Comparison of ENCODE assay signal across 10 cellular contexts in the genomic region with DNA sequence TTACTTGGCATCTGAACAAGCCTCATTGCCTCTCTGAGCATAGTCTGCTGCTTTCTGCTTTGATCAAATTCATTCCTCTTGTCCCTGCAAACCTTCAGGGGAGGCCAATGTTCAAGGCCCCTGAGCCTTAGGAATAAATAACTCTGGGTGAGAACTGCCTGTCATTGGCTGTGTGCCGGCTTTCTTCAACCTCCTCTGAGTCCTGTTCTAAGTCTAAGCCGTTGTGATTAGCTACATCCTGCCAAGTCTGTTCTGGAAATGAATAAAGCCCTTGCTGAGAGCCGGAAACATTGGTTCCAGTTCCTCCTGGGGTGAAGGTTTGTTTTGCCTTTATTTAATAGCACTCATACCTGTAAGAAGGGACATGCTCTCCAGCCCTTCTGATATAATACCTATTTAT. TPM values are rescaled to one million over a fixed set of nuclear protein-coding genes. Genes with fewer than 3 reads are reported as not detected.
DNase-seq lines count a peak whose midpoint lies in the region; ATAC-seq, FAIRE-seq and TF ChIP-seq lines count a peak whose summit lies in the region.
"Had no signal": no experiment of that assay in that cellular context is flagged by ENCODE, and none has a peak within 500 bp of the region (broad histone marks: within the 10 kb centered on the region; RNA-seq: fewer than 3 reads in every experiment).

No MANE protein-coding gene starts in this region.

- peak overlapping the region in 3 of 5 experiments; percentile 62 to 75 (median 68) for H3K4me3 Mint-ChIP-seq in brain

- no peak for TF ChIP-seq CTCF in brain (conservative IDR thresholded peaks at IDR 0.05)
- TF ChIP-seq CTCF in liver (IDR thresholded peaks at IDR 0.05; ENCODE audit: low read depth, low read length, missing input control), result no peak
- TF ChIP-seq CTCF in transverse colon (IDR thresholded peaks at IDR 0.05), result no peak

- peak overlapping the region; percentile 69 to 97 (median 95) for H3K27ac Mint-ChIP-seq in brain

- no peaks in the 10 kb centered on the region for H3K9me3 ChIP-seq in liver (ENCODE audit: control insufficient read depth in 4 of 4, low read length in 3 of 4)
- H3K9me3 ChIP-seq in transverse colon, result no peaks in the 10 kb centered on the region

- peak; percentile 43 for ATAC-seq in HG03280 (IDR thresholded peaks at IDR 0.05; ENCODE audit: unreplicated experiment)
- ATAC-seq: Panc1 had no signal

- intact Hi-C loops in transverse colon (cut with DNase I; ENCODE audit: low total_unique reads), result no loop called here

- in situ Hi-C loops in transverse colon (cut with MboI; ENCODE audit: low pct_ligation_motif_present in 1 of 4, low pct_unique_long_range_greater_than_20kb in 1 of 4, low sequenced_read_pairs in 3 of 4), result no loop called here

- H3K27ac ChIP-seq in liver (ENCODE audit: low read depth in 1 of 2, low read length in 2 of 2) (peak overlapping the region in 1 of 2 donors; percentile 21), transverse colon (peak overlapping the region; percentile 57 to 83 (median 72))
- H3K27ac ChIP-seq: 22Rv1 had no signal

- no peak for TF ChIP-seq EP300 in transverse colon (IDR thresholded peaks at IDR 0.05; ENCODE audit: low read depth)

- H3K4me1 Mint-ChIP-seq in brain, result peaks cover 77% of the 10 kb centered on the region

- peaks cover 0 to under 1% (median 0%) of the 10 kb centered on the region in 4 donors for H3K36me3 ChIP-seq in liver (ENCODE audit: control insufficient read depth in 4 of 4, insufficient read depth in 3 of 4, low read depth in 1 of 4, low read length in 3 of 4)
- no peaks in the 10 kb centered on the region for H3K36me3 ChIP-seq in transverse colon

- no peaks in the 10 kb centered on the region for H3K9me3 Mint-ChIP-seq in brain

- DNase-seq in NCI-H146 (lab: John Stamatoyannopoulos, UW), result peak; percentile 9
- no peak for DNase-seq in NCI-H146 treated with DMSO at 0.1 percent for 48 hours (lab: John Stamatoyannopoulos, UW; ENCODE audit: unreplicated experiment)
- DNase-seq in transverse colon, result no peak
- DNase-seq in iPS-NIHi11 (ENCODE audit: low spot score), result no peak
- no peak for DNase-seq in HTR-8/SVneo (ENCODE audit: insufficient read length, low spot score)

- WGBS in liver, result 22% methylated on average over 3 of the region's 3 CpGs
- WGBS in transverse colon (ENCODE audit: low coverage in 1 of 2), 2 donors, result 0 to 7% methylated on average over 1 to 3 of the region's 3 CpGs

- no peaks in the 10 kb centered on the region for H3K27me3 ChIP-seq in liver (ENCODE audit: control insufficient read depth in 4 of 4, insufficient read depth in 4 of 4, low read length in 3 of 4)
- no peaks in the 10 kb centered on the region for H3K27me3 ChIP-seq in transverse colon

- H3K36me3 Mint-ChIP-seq in brain, result peaks cover 17% of the 10 kb centered on the region

- TF ChIP-seq RAD21 in liver (IDR thresholded peaks at IDR 0.05), result no peak

- H3K27me3 Mint-ChIP-seq in brain, result no peaks in the 10 kb centered on the region

- TF ChIP-seq POLR2A in transverse colon (IDR thresholded peaks at IDR 0.05), result no peak

- H3K4me3 ChIP-seq in liver (ENCODE audit: low read depth in 1 of 3, low read length in 3 of 3), result no peak overlapping the region
- peak overlapping the region in 1 of 4 donors; percentile 3 for H3K4me3 ChIP-seq in transverse colon

- no peak overlapping the region for H3K9ac ChIP-seq in liver (ENCODE audit: low read depth in 1 of 2, low read length in 2 of 2)

- H3K4me1 ChIP-seq in liver (ENCODE audit: control insufficient read depth in 4 of 4, insufficient read depth in 4 of 4, low read length in 3 of 4), result peaks cover 20 to 60% (median 34%) of the 10 kb centered on the region in 4 donors
- peaks cover 53 to 99% (median 89%) of the 10 kb centered on the region in 4 donors for H3K4me1 ChIP-seq in transverse colon

- no peak for FAIRE-seq in HTR-8/SVneo (lab: Jason Lieb, UNC)

TF ChIP-seq in liver, 16 proteins besides CTCF, POLR2A, EP300 and RAD21:
- TF ChIP-seq JUND (IDR thresholded peaks at IDR 0.05) (no peak), FOXA2 (IDR thresholded peaks at IDR 0.05) (no peak), FOXA1 (IDR thresholded peaks at IDR 0.05) (no peak), SP1 (IDR thresholded peaks at IDR 0.05) (peak; percentile 18), HNF4A (conservative IDR thresholded peaks at IDR 0.05) (peak in 1 of 2 donors; percentile 24), YY1 (IDR thresholded peaks at IDR 0.05) (no peak), NR2F2 (IDR thresholded peaks at IDR 0.05) (peak; percentile 58), HNF4G (IDR thresholded peaks at IDR 0.05) (no peak)
- TF ChIP-seq, protein P1, sequence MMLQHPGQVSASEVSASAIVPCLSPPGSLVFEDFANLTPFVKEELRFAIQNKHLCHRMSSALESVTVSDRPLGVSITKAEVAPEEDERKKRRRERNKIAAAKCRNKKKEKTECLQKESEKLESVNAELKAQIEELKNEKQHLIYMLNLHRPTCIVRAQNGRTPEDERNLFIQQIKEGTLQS (IDR thresholded peaks at IDR 0.05), result no peak
TF ChIP-seq in liver: peak in this region for 3.

RNA-seq across cellular contexts. Expression of a gene that starts 13.8 kb away (rescaled TPM):
- polyA plus RNA-seq in brain (ENCODE audit: insufficient read depth, low read depth, low replicate concordance), result 51.1 TPM
- total RNA-seq in liver, result 10 to 100 TPM; 17.1 to 31.0 TPM
- 10 to 100 TPM; 13.0 to 17.3 TPM for polyA plus RNA-seq in liver
- total RNA-seq in transverse colon, result 10 to 100 TPM; 20.9 to 50.5 (median 35.8) TPM

RNA-seq across cellular contexts. Expression of a gene that starts 53.8 kb away (rescaled TPM):
- polyA plus RNA-seq in brain (ENCODE audit: insufficient read depth, low read depth, low replicate concordance) (21.6 TPM), liver (1 to 10 TPM; 3.9 to 4.3 TPM)
- total RNA-seq in liver (10 to 100 TPM in 1 of 2 donors, 1 to 10 TPM in 1; 9.6 to 10.2 TPM), transverse colon (10 to 100 TPM; 27.7 to 40.4 (median 31.1) TPM)
